In the genomic region with DNA sequence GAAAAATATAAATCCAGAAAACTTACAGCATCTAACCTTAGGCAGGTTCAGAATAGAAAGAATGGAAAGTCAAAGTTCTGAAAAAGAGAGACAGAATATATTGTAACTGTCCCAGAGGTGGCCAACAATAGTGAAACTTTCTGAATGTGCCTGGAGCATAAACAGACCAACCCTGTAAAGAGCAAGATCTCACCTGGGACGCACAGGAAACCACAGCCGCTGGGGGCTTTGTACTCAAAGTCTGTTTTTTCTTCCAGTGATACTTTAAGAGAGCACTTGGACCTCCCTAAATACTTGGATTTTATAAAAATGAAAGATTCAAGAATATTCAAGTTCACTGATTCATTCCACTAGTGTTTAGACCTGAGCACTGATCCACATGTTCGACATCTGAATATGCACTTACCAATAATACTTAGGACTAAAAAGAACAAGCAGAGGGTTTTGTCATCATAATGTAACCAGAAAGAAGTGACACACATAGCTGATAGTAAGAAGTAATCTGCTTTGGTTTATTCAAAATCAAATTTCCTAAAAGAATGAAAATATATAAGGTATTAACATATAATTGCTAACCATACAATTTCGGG, we compare ENCODE assay signal across 11 cellular contexts. TPM values are rescaled to one million over a fixed set of nuclear protein-coding genes. Genes with fewer than 3 reads are reported as not detected.
A peak's percentile ranks its signal among the peaks of the same experiment; 100 is the strongest.
DNase-seq lines count a peak whose midpoint lies in the region; ATAC-seq and TF ChIP-seq lines count a peak whose summit lies in the region.
"Had no signal": no experiment of that assay in that cellular context is flagged by ENCODE, and none has a peak within 500 bp of the region (broad histone marks: within the 10 kb centered on the region; RNA-seq: fewer than 3 reads in every experiment).

No MANE protein-coding gene starts in this region.

- H3K27ac ChIP-seq in CD8-positive, alpha-beta T cell (ENCODE audit: low read depth, low read length) = no peak overlapping the region
- H3K27ac ChIP-seq in suprapubic skin = no peak overlapping the region
- H3K27ac ChIP-seq: epithelial cell of prostate, KMS-11, VCaP had no signal

- H3K9me3 Mint-ChIP-seq in CD8-positive, alpha-beta T cell = no peaks in the 10 kb centered on the region
- no peaks in the 10 kb centered on the region for H3K9me3 Mint-ChIP-seq in activated T-helper 17 cell treated with anti-CD3 and anti-CD28 coated beads, Interleukin-2, amount 50 U/mL, for 72 hours
- no peaks in the 10 kb centered on the region for H3K9me3 Mint-ChIP-seq in mesothelial cell of epicardium

- no peak for TF ChIP-seq CTCF in CD8-positive, alpha-beta T cell (IDR thresholded peaks at IDR 0.05)
- TF ChIP-seq CTCF in suprapubic skin (IDR thresholded peaks at IDR 0.05) = no peak
- TF ChIP-seq CTCF in mesothelial cell of epicardium (IDR thresholded peaks at IDR 0.05; ENCODE audit: unreplicated experiment) = no peak

- peak overlapping the region; percentile 86 for H3K27ac Mint-ChIP-seq in CD8-positive, alpha-beta T cell
- peak overlapping the region; percentile 84 for H3K27ac Mint-ChIP-seq in activated T-helper 17 cell treated with anti-CD3 and anti-CD28 coated beads, Interleukin-2, amount 50 U/mL, for 72 hours
- no peak overlapping the region for H3K27ac Mint-ChIP-seq in mesothelial cell of epicardium

- peaks cover 5% of the 10 kb centered on the region for H3K36me3 ChIP-seq in CD8-positive, alpha-beta T cell (ENCODE audit: insufficient read depth, low read length)
- H3K36me3 ChIP-seq in suprapubic skin = peaks cover 5% of the 10 kb centered on the region

- peaks cover 69% of the 10 kb centered on the region for H3K36me3 Mint-ChIP-seq in CD8-positive, alpha-beta T cell
- H3K36me3 Mint-ChIP-seq in activated T-helper 17 cell treated with anti-CD3 and anti-CD28 coated beads, Interleukin-2, amount 50 U/mL, for 72 hours (ENCODE audit: low read depth) = peaks cover 98% of the 10 kb centered on the region
- H3K36me3 Mint-ChIP-seq in mesothelial cell of epicardium = peaks cover 5% of the 10 kb centered on the region

- CTCF ChIA-PET in CD8-positive, alpha-beta T cell (lab: Charles Lee) = interaction anchor here (0.7 to 1.5 kb wide), 4 partner anchors 11 to 187 kb away, joined by 3 to 5 read pairs (median 4); no protein-coding TSS in a partner anchor

- peak in 6 of 7 experiments; percentile 16 to 67 (median 39) for DNase-seq in CD8-positive, alpha-beta T cell
- DNase-seq in NCI-H1694 treated with DMSO at 0.1 percent for 48 hours (lab: John Stamatoyannopoulos, UW) (no peak), ecto neural progenitor cell (ENCODE audit: low spot score) (no peak), suprapubic skin (ENCODE audit: low spot score in 2 of 2) (no peak), mesothelial cell of epicardium (ENCODE audit: low spot score in 2 of 2, unreplicated experiment in 2 of 2) (no peak)

- peak; percentile 82 for ATAC-seq in CD8-positive, alpha-beta T cell
- ATAC-seq in GM19328 (IDR thresholded peaks at IDR 0.05; ENCODE audit: unreplicated experiment) = peak; percentile 64
- ATAC-seq in HG03064 (IDR thresholded peaks at IDR 0.05; ENCODE audit: low read depth, unreplicated experiment) = peak; percentile 90
- peak; percentile 76 for ATAC-seq in activated T-helper 17 cell treated with anti-CD3 and anti-CD28 coated beads, Interleukin-2, amount 50 U/mL, for 72 hours (replicated peaks)

- TF ChIP-seq EP300 in suprapubic skin (IDR thresholded peaks at IDR 0.05) = no peak

- peak overlapping the region; percentile 54 for H3K4me3 Mint-ChIP-seq in CD8-positive, alpha-beta T cell
- H3K4me3 Mint-ChIP-seq in activated T-helper 17 cell treated with anti-CD3 and anti-CD28 coated beads, Interleukin-2, amount 50 U/mL, for 72 hours = peak overlapping the region; percentile 51
- no peak overlapping the region for H3K4me3 Mint-ChIP-seq in mesothelial cell of epicardium

- H3K4me1 Mint-ChIP-seq in CD8-positive, alpha-beta T cell (ENCODE audit: low read depth) = peaks cover 68% of the 10 kb centered on the region
- peaks cover 15% of the 10 kb centered on the region for H3K4me1 Mint-ChIP-seq in activated T-helper 17 cell treated with anti-CD3 and anti-CD28 coated beads, Interleukin-2, amount 50 U/mL, for 72 hours
- H3K4me1 Mint-ChIP-seq in mesothelial cell of epicardium = peaks cover 2% of the 10 kb centered on the region

- POLR2A ChIA-PET in CD8-positive, alpha-beta T cell (lab: Charles Lee) = interaction anchor here (1.1 to 1.2 kb wide), 2 partner anchors 19 to 77 kb away, joined by 3 read pairs; no protein-coding TSS in a partner anchor

- no peak for TF ChIP-seq POLR2A in suprapubic skin (IDR thresholded peaks at IDR 0.05)

- H3K27me3 ChIP-seq in CD8-positive, alpha-beta T cell (ENCODE audit: insufficient read depth, low read length) = no peaks in the 10 kb centered on the region
- H3K27me3 ChIP-seq in suprapubic skin = no peaks in the 10 kb centered on the region

- H3K9me3 ChIP-seq in CD8-positive, alpha-beta T cell (ENCODE audit: low read length) = no peaks in the 10 kb centered on the region
- no peaks in the 10 kb centered on the region for H3K9me3 ChIP-seq in suprapubic skin

- 82% methylated on average over 4 of the region's 4 CpGs for WGBS in suprapubic skin

- no peak overlapping the region for H3K4me3 ChIP-seq in CD8-positive, alpha-beta T cell (ENCODE audit: low read depth, low read length)
- H3K4me3 ChIP-seq in suprapubic skin = no peak overlapping the region

- intact Hi-C loops in CD8-positive, alpha-beta T cell (cut with DNase I, micrococcal nuclease) = loop anchor here (1.0 to 5.0 kb wide), 4 partner anchors 7 to 78 kb away; a partner anchor contains a TSS

- H3K4me1 ChIP-seq in CD8-positive, alpha-beta T cell (ENCODE audit: insufficient read depth, low read length) = peaks cover 17% of the 10 kb centered on the region
- H3K4me1 ChIP-seq in suprapubic skin = no peaks in the 10 kb centered on the region

- H3K27me3 Mint-ChIP-seq in CD8-positive, alpha-beta T cell (ENCODE audit: low read depth) = no peaks in the 10 kb centered on the region
- no peaks in the 10 kb centered on the region for H3K27me3 Mint-ChIP-seq in activated T-helper 17 cell treated with anti-CD3 and anti-CD28 coated beads, Interleukin-2, amount 50 U/mL, for 72 hours
- H3K27me3 Mint-ChIP-seq in mesothelial cell of epicardium (ENCODE audit: low read depth) = no peaks in the 10 kb centered on the region

RNA-seq across cellular contexts. Expression of a gene that starts 35.3 kb away (rescaled TPM):
- 10 to 100 TPM; 91.0 to 95.8 TPM for total RNA-seq in CD8-positive, alpha-beta T cell
- 10 to 100 TPM; 44.8 to 51.7 TPM for total RNA-seq in activated T-helper 17 cell treated with anti-CD3 and anti-CD28 coated beads, Interleukin-2, amount 50 U/mL, for 72 hours
- total RNA-seq in suprapubic skin (100 to 1,000 TPM in 3 of 4 donors, 10 to 100 TPM in 1; 88.2 to 203 (median 117) TPM), mesothelial cell of epicardium (15.4 to 16.6 TPM (median 16.0 TPM) in 3 replicates)

Comparison
In these comparisons a context has a peak if more than half of its experiments do, and no peak if none do; other contexts are left out.
1. DNase-seq: peak in CD8-positive, alpha-beta T cell (6 of 7); none in NCI-H1694 treated with DMSO at 0.1 percent for 48 hours (single experiment), ecto neural progenitor cell (single experiment), suprapubic skin (0 of 2) and mesothelial cell of epicardium (0 of 2).
2. Peak in every context shown above with its lines, with median percentiles within 50 percentile points of each other: ATAC-seq.